8 cellular contexts compared by ENCODE assay signal in the genomic region with DNA sequence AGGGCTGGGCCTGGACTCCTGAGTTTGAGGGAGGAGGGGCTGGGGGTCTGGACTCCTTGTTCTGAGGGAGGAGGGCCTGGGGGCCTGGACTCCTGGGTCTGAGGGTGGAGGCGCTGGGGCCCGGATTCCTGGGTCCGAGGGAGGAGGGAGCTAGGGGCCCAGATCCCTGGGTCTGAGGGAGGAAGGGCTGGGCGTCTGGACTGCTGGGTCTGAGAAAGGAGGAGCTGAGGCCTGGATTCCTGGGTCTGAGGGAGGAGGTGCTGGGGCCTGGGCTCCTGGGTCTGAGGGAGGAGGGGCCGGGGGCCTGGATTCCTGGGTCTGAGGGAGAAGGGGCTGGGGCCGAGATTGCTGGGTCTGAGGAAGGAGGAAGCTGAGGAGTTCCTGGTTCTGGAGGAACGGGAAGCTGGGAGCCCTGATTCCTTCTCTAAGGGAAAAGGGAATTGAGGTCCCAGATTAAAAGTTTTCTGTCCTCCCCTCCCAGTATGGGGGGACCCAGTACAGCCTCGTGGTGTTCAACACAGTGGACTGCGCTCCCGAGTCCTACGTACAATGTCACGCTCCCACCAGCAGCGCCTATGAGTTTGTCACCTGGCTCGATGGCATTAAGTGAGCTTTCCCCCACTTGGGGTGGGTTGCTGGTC. TPM values are rescaled to one million over a fixed set of nuclear protein-coding genes. Genes with fewer than 3 reads are reported as not detected.
DNase-seq lines count a peak whose midpoint lies in the region; ATAC-seq, FAIRE-seq and TF ChIP-seq lines count a peak whose summit lies in the region.

No MANE protein-coding gene starts in this region.

- no peak for DNase-seq in stimulated activated naive CD8-positive, alpha-beta T cell treated with anti-CD3 and anti-CD28 coated beads, Interleukin-15, Interleukin-2, amounts not matched to agents 100 U/mL and 50 U/mL, for 24 hours
- no peak for DNase-seq in GM12878 (ENCODE audit: low read depth, low spot score)
- peak; percentile 42 for DNase-seq in mesenchymal stem cell
- DNase-seq in putamen (ENCODE audit: low spot score), result no peak
- no peak for DNase-seq in HCEC 1CT

- SMC1A ChIA-PET in GM12878 (lab: Charles Lee; ENCODE audit: uncharacterized antibody, unreplicated experiment), result interaction anchor here (1.2 to 1.7 kb wide), 2 partner anchors 31 to 51 kb away, joined by 4 read pairs; a partner anchor contains a TSS

- H3K9ac ChIP-seq in GM12878 (ENCODE audit: control insufficient read depth, insufficient read depth, low read length) (peak overlapping the region; percentile 92), mesenchymal stem cell (ENCODE audit: low read length) (peak overlapping the region; percentile 99)

- peak overlapping the region; percentile 42 for H2BK120ac ChIP-seq in mesenchymal stem cell (ENCODE audit: low read depth, low read length)

- H3K27me3 Mint-ChIP-seq in stimulated activated naive CD8-positive, alpha-beta T cell treated with anti-CD3 and anti-CD28 coated beads, Interleukin-15, Interleukin-2, amounts not matched to agents 100 ng/mL and 50 ng/mL, for 24 hours, result no peaks in the 10 kb centered on the region

- no peak for ATAC-seq in stimulated activated naive CD8-positive, alpha-beta T cell treated with anti-CD3 and anti-CD28 coated beads, Interleukin-15, Interleukin-2, amounts not matched to agents 100 U/mL and 50 U/mL, for 24 hours
- ATAC-seq in GM12878, result no peak
- no peak for ATAC-seq in GM21423 (IDR thresholded peaks at IDR 0.05; ENCODE audit: unreplicated experiment)
- ATAC-seq in HG03439 (IDR thresholded peaks at IDR 0.05; ENCODE audit: unreplicated experiment), result no peak

- peak overlapping the region in 1 of 2 experiments; percentile 11 for H3K14ac ChIP-seq in mesenchymal stem cell (ENCODE audit: low read length in 2 of 2)

- intact Hi-C loops in GM12878 (cut with micrococcal nuclease; ENCODE audit: unreplicated experiment), result no loop called here

- H3K36me3 Mint-ChIP-seq in stimulated activated naive CD8-positive, alpha-beta T cell treated with anti-CD3 and anti-CD28 coated beads, Interleukin-15, Interleukin-2, amounts not matched to agents 100 ng/mL and 50 ng/mL, for 24 hours (ENCODE audit: low read depth), result no peaks in the 10 kb centered on the region

- H3K36me3 ChIP-seq in GM12878 (ENCODE audit: control insufficient read depth in 2 of 2, insufficient read depth in 2 of 2, low read length in 1 of 2) (peaks cover 0 to 14% of the 10 kb centered on the region in 2 experiments; a peak in 2 of 4 replicates), mesenchymal stem cell (ENCODE audit: control insufficient read depth in 1 of 2, insufficient read depth in 2 of 2, low read depth in 1 of 2, low read length in 2 of 2) (peaks cover 20 to 22% of the 10 kb centered on the region in 2 experiments)

- H2AFZ ChIP-seq in GM12878 (ENCODE audit: control insufficient read depth, low read depth, low read length), result peak overlapping the region; percentile 98
- H2AFZ ChIP-seq in mesenchymal stem cell (ENCODE audit: low read depth, low read length), result peak overlapping the region; percentile 21

- H2BK15ac ChIP-seq in mesenchymal stem cell (ENCODE audit: low read depth, poor library complexity, severe bottlenecking), result no peak overlapping the region

- H3K27me3 ChIP-seq in GM12878 (replicated peaks in 1 of 2; ENCODE audit: control insufficient read depth in 2 of 2, insufficient read depth in 2 of 2, low read length in 1 of 2), result no peaks in the 10 kb centered on the region
- no peaks in the 10 kb centered on the region for H3K27me3 ChIP-seq in mesenchymal stem cell (ENCODE audit: control insufficient read depth in 1 of 2, insufficient read depth in 1 of 2, low read length in 2 of 2)

- POLR2A ChIA-PET in GM12878 (lab: Charles Lee), result interaction anchor here (0.7 to 2.7 kb wide), 7 partner anchors 13 to 58 kb away, joined by 3 to 11 read pairs (median 4); a partner anchor contains a TSS

- no peak overlapping the region for H3K23ac ChIP-seq in mesenchymal stem cell (ENCODE audit: low read length in 2 of 2)

- H3K9me3 ChIP-seq in GM12878 (replicated peaks; ENCODE audit: control insufficient read depth, insufficient read depth, low read length), result no peaks in the 10 kb centered on the region
- H3K9me3 ChIP-seq in mesenchymal stem cell (ENCODE audit: control insufficient read depth, low read length), result no peaks in the 10 kb centered on the region

- peaks cover 22% of the 10 kb centered on the region for H3K79me1 ChIP-seq in mesenchymal stem cell (replicated peaks; ENCODE audit: low read length, poor library complexity, severe bottlenecking)

- no peak for TF ChIP-seq POLR2A in GM12878 (IDR thresholded peaks at IDR 0.05; ENCODE audit: low read depth, low read length)

- peak overlapping the region; percentile 96 for H3K4me3 ChIP-seq in GM12878
- H3K4me3 ChIP-seq in mesenchymal stem cell (ENCODE audit: insufficient read depth in 1 of 2, low read depth in 1 of 2, low read length in 2 of 2), result peak overlapping the region; percentile 76 to 99

- H3K18ac ChIP-seq in mesenchymal stem cell (ENCODE audit: low read depth in 1 of 2, low read length in 2 of 2), result peak overlapping the region; percentile 85 to 93

- peaks cover 26% of the 10 kb centered on the region for H3K4me1 Mint-ChIP-seq in stimulated activated naive CD8-positive, alpha-beta T cell treated with anti-CD3 and anti-CD28 coated beads, Interleukin-15, Interleukin-2, amounts not matched to agents 100 ng/mL and 50 ng/mL, for 24 hours (ENCODE audit: low read depth)

- peak overlapping the region; percentile 99 for H3K27ac Mint-ChIP-seq in stimulated activated naive CD8-positive, alpha-beta T cell treated with anti-CD3 and anti-CD28 coated beads, Interleukin-15, Interleukin-2, amounts not matched to agents 100 ng/mL and 50 ng/mL, for 24 hours

- no peak overlapping the region for H4K91ac ChIP-seq in mesenchymal stem cell (ENCODE audit: low read length)

- H3K4ac ChIP-seq in mesenchymal stem cell (ENCODE audit: low read depth in 1 of 2, low read length in 2 of 2), result peak overlapping the region; percentile 46 to 92

- peak overlapping the region; percentile 92 for H3K4me3 Mint-ChIP-seq in stimulated activated naive CD8-positive, alpha-beta T cell treated with anti-CD3 and anti-CD28 coated beads, Interleukin-15, Interleukin-2, amounts not matched to agents 100 ng/mL and 50 ng/mL, for 24 hours

- TSS peak; percentile 69 for BruUV-seq in GM12878 (replicated peaks; lab: Mats Ljungman, UMichigan)

- TF ChIP-seq EP300 in GM12878 (IDR thresholded peaks at IDR 0.05; ENCODE audit: borderline replicate concordance in 1 of 2, control insufficient read depth in 1 of 2, low read depth in 2 of 2, low read length in 2 of 2), result no peak

- no peaks in the 10 kb centered on the region for H4K20me1 ChIP-seq in GM12878 (ENCODE audit: control insufficient read depth, insufficient read depth)

- no peak overlapping the region for H2BK12ac ChIP-seq in mesenchymal stem cell (ENCODE audit: low read length in 2 of 2)

- TF ChIP-seq CTCF in GM12878 (IDR thresholded peaks at IDR 0.05 in 2 of 3, conservative IDR thresholded peaks at IDR 0.05 in 1 of 3; ENCODE audit: control insufficient read depth in 2 of 3, extremely low read depth in 1 of 3, insufficient read depth in 1 of 3, low read depth in 3 of 3, low read length in 3 of 3), result no peak

- TF ChIP-seq RAD21 in GM12878 (IDR thresholded peaks at IDR 0.05; ENCODE audit: insufficient read depth, low read depth, low read length), result no peak

- RAD21 ChIA-PET in GM12878 (lab: Charles Lee; ENCODE audit: unreplicated experiment), result interaction anchor here (1.7 kb wide), 1 partner anchor 50 kb away, joined by 10 read pairs; no protein-coding TSS in a partner anchor

- 47% methylated on average over 11 of the region's 14 CpGs for WGBS in GM12878 (ENCODE audit: insufficient coverage, insufficient replicate concordance, low lambda C conversion rate, missing lambda C conversion rate)
- 48% methylated on average over 14 of the region's 14 CpGs for WGBS in mesenchymal stem cell

- H2BK5ac ChIP-seq in mesenchymal stem cell (ENCODE audit: low read depth, low read length, poor library complexity, severe bottlenecking), result no peak overlapping the region

- CTCF ChIA-PET in GM12878 (lab: Yijun Ruan, JAX), result interaction anchor here (0.7 to 1.8 kb wide), 2 partner anchors 27 to 46 kb away, joined by 3 to 6 read pairs; no protein-coding TSS in a partner anchor

- H3K4me1 ChIP-seq in GM12878 (ENCODE audit: control insufficient read depth, insufficient read depth, low read length) (peaks cover 10% of the 10 kb centered on the region), mesenchymal stem cell (ENCODE audit: control insufficient read depth, insufficient read depth, low read depth, low read length) (peaks cover 11% of the 10 kb centered on the region)

- H3K4me2 ChIP-seq in GM12878 (ENCODE audit: control insufficient read depth, insufficient read depth) (peak overlapping the region; percentile 60), mesenchymal stem cell (ENCODE audit: low read length, poor library complexity, severe bottlenecking) (peak overlapping the region; percentile 91)

- H3K9me3 Mint-ChIP-seq in stimulated activated naive CD8-positive, alpha-beta T cell treated with anti-CD3 and anti-CD28 coated beads, Interleukin-15, Interleukin-2, amounts not matched to agents 100 ng/mL and 50 ng/mL, for 24 hours, result no peaks in the 10 kb centered on the region

- H3K79me2 ChIP-seq in GM12878 (ENCODE audit: control insufficient read depth, insufficient read depth, low read length), result peaks cover 28% of the 10 kb centered on the region

- H3K27ac ChIP-seq in GM12878 (ENCODE audit: control insufficient read depth, insufficient read depth) (peak overlapping the region; percentile 97), mesenchymal stem cell (ENCODE audit: low read length, poor library complexity, severe bottlenecking) (no peak overlapping the region)

- peak overlapping the region; percentile 10 for H2AK5ac ChIP-seq in mesenchymal stem cell (ENCODE audit: low read length, severe bottlenecking)

- in situ Hi-C loops in GM12878 (cut with MboI), result no loop called here

- no peak overlapping the region for H4K8ac ChIP-seq in mesenchymal stem cell (ENCODE audit: low read length)

- FAIRE-seq in GM12878 (lab: Jason Lieb, UNC), result no peak

RNA-seq across cellular contexts. Expression of a gene that starts 0.7 kb away (rescaled TPM):
- 48.8 and 55.5 TPM in 2 replicates for total RNA-seq in GM12878 (2013; cell fraction: nucleolus; rRNA removed)
- total RNA-seq in GM12878 (2014; rRNA removed) (12.8 and 15.6 TPM in 2 replicates), GM12878 (2014; rRNA removed; fragmentation: Illumina TruSeq; extraction: Trizol) (8.0 and 8.2 TPM in 2 replicates), GM12878 (2021) (49.5 and 53.9 TPM in 2 replicates)
- 23.8 TPM for polyA plus RNA-seq in GM12878 (2011; ENCODE audit: low read depth)
- polyA plus RNA-seq in GM12878 (2011; rRNA removed) (12.6 and 15.5 TPM in 2 replicates), GM12878 (2014; fragmentation: Illumina TruSeq; extraction: Trizol) (14.3 and 32.4 TPM in 2 replicates), GM12878 (2014; fragmentation: Nextera tagmentation; extraction: Ambion mirVana) (1 to 10 TPM; 3.5 to 5.2 TPM), GM12878 (2014; rRNA removed) (24.5 and 34.4 TPM in 2 replicates), GM12878 (2016; fragmentation: Nextera tagmentation; extraction: Ambion mirVana) (10 to 100 TPM; 18.7 to 20.7 TPM)
- polyA plus RNA-seq in GM12878 (2011; cell fraction: cytosol; rRNA removed), result 14.4 and 17.5 TPM in 2 replicates
- 104 and 107 TPM in 2 replicates for polyA plus RNA-seq in GM12878 (2011; cell fraction: nucleus; rRNA removed)
- polyA plus RNA-seq in GM12878 (2012), result 37.8 and 50.2 TPM in 2 replicates
- polyA minus RNA-seq in GM12878 (2011; rRNA and poly(A)+ RNA removed), result 27.4 and 44.8 TPM in 2 replicates
- polyA minus RNA-seq in GM12878 (2011; cell fraction: cytosol; rRNA and poly(A)+ RNA removed), result 18.2 and 19.9 TPM in 2 replicates
- polyA minus RNA-seq in GM12878 (2011; cell fraction: nucleus; rRNA and poly(A)+ RNA removed), result 28.3 and 50.0 TPM in 2 replicates
- polyA plus RNA-seq in mesenchymal stem cell (2013, experiment 1 of 2), result 33.3 TPM
- polyA plus RNA-seq in mesenchymal stem cell (2013, experiment 2 of 2), result 33.3 TPM

RNA-seq across cellular contexts. Expression of a gene that starts 5.7 kb away (rescaled TPM):
- 8.9 and 9.1 TPM in 2 replicates for total RNA-seq in GM12878 (2013; cell fraction: nucleolus; rRNA removed)
- 10.8 and 11.2 TPM in 2 replicates for total RNA-seq in GM12878 (2014; rRNA removed)
- total RNA-seq in GM12878 (2014; rRNA removed; fragmentation: Illumina TruSeq; extraction: Trizol), result 5.0 and 6.0 TPM in 2 replicates
- total RNA-seq in GM12878 (2021), result 10.4 and 11.5 TPM in 2 replicates
- 7.5 TPM for polyA plus RNA-seq in GM12878 (2011; ENCODE audit: low read depth)
- 8.3 and 8.5 TPM in 2 replicates for polyA plus RNA-seq in GM12878 (2011; rRNA removed)
- polyA plus RNA-seq in GM12878 (2011; cell fraction: cytosol; rRNA removed), result 8.5 and 12.6 TPM in 2 replicates
- 21.0 and 21.7 TPM in 2 replicates for polyA plus RNA-seq in GM12878 (2011; cell fraction: nucleus; rRNA removed)
- 9.1 and 10.3 TPM in 2 replicates for polyA plus RNA-seq in GM12878 (2012)
- polyA plus RNA-seq in GM12878 (2014; fragmentation: Illumina TruSeq; extraction: Trizol), result 4.8 and 5.1 TPM in 2 replicates
- polyA plus RNA-seq in GM12878 (2014; fragmentation: Nextera tagmentation; extraction: Ambion mirVana), result under 1 TPM; 0.18 to 0.38 TPM
- 9.0 and 11.0 TPM in 2 replicates for polyA plus RNA-seq in GM12878 (2014; rRNA removed)
- polyA plus RNA-seq in GM12878 (2016; fragmentation: Nextera tagmentation; extraction: Ambion mirVana), result 10 to 100 TPM in 1 of 2 experiments, 1 to 10 TPM in 1; 9.3 to 10.4 TPM
- polyA minus RNA-seq in GM12878 (2011; rRNA and poly(A)+ RNA removed), result 5.0 and 7.3 TPM in 2 replicates
- polyA minus RNA-seq in GM12878 (2011; cell fraction: cytosol; rRNA and poly(A)+ RNA removed), result 4.6 and 7.5 TPM in 2 replicates
- 3.4 and 4.5 TPM in 2 replicates for polyA minus RNA-seq in GM12878 (2011; cell fraction: nucleus; rRNA and poly(A)+ RNA removed)
- polyA plus RNA-seq in mesenchymal stem cell (2013, experiment 1 of 2), result 5.5 TPM
- polyA plus RNA-seq in mesenchymal stem cell (2013, experiment 2 of 2), result 5.0 TPM

RNA-seq across cellular contexts. Expression of a gene that starts 32.1 kb away (rescaled TPM):
- total RNA-seq in GM12878 (2013; cell fraction: nucleolus; rRNA removed), result 58.2 and 66.1 TPM in 2 replicates
- 28.7 and 36.6 TPM in 2 replicates for total RNA-seq in GM12878 (2014; rRNA removed)
- total RNA-seq in GM12878 (2014; rRNA removed; fragmentation: Illumina TruSeq; extraction: Trizol), result 17.8 and 18.1 TPM in 2 replicates
- total RNA-seq in GM12878 (2021), result 76.7 and 83.5 TPM in 2 replicates
- 30.2 TPM for polyA plus RNA-seq in GM12878 (2011; ENCODE audit: low read depth)
- 13.2 and 23.4 TPM in 2 replicates for polyA plus RNA-seq in GM12878 (2011; rRNA removed)
- 27.6 and 37.3 TPM in 2 replicates for polyA plus RNA-seq in GM12878 (2011; cell fraction: cytosol; rRNA removed)
- 211 and 220 TPM in 2 replicates for polyA plus RNA-seq in GM12878 (2011; cell fraction: nucleus; rRNA removed)
- polyA plus RNA-seq in GM12878 (2012), result 65.8 and 71.6 TPM in 2 replicates
- 3.6 and 21.2 TPM in 2 replicates for polyA plus RNA-seq in GM12878 (2014; fragmentation: Illumina TruSeq; extraction: Trizol)
- polyA plus RNA-seq in GM12878 (2014; fragmentation: Nextera tagmentation; extraction: Ambion mirVana), result 10 to 100 TPM in 1 of 2 experiments, 1 to 10 TPM in 1; 3.2 to 10.6 TPM
- polyA plus RNA-seq in GM12878 (2014; rRNA removed), result 38.1 and 41.5 TPM in 2 replicates
- polyA plus RNA-seq in GM12878 (2016; fragmentation: Nextera tagmentation; extraction: Ambion mirVana), result 10 to 100 TPM; 14.8 to 45.0 TPM
- 23.6 and 59.2 TPM in 2 replicates for polyA minus RNA-seq in GM12878 (2011; rRNA and poly(A)+ RNA removed)
- polyA minus RNA-seq in GM12878 (2011; cell fraction: cytosol; rRNA and poly(A)+ RNA removed), result 23.4 and 35.5 TPM in 2 replicates
- polyA minus RNA-seq in GM12878 (2011; cell fraction: nucleus; rRNA and poly(A)+ RNA removed), result 46.5 and 68.3 TPM in 2 replicates
- 141 TPM for polyA plus RNA-seq in mesenchymal stem cell (2013, experiment 1 of 2)
- 146 TPM for polyA plus RNA-seq in mesenchymal stem cell (2013, experiment 2 of 2)

RNA-seq across cellular contexts. Expression of a gene that starts 48.6 kb away (rescaled TPM):
- total RNA-seq in GM12878 (2013; cell fraction: nucleolus; rRNA removed), result 72.0 and 74.7 TPM in 2 replicates
- 42.3 and 55.5 TPM in 2 replicates for total RNA-seq in GM12878 (2014; rRNA removed)
- 19.3 and 20.2 TPM in 2 replicates for total RNA-seq in GM12878 (2014; rRNA removed; fragmentation: Illumina TruSeq; extraction: Trizol)
- total RNA-seq in GM12878 (2021), result 61.4 and 82.3 TPM in 2 replicates
- 13.5 TPM for polyA plus RNA-seq in GM12878 (2011; ENCODE audit: low read depth)
- polyA plus RNA-seq in GM12878 (2011; rRNA removed), result 9.2 and 14.6 TPM in 2 replicates
- 12.5 and 23.5 TPM in 2 replicates for polyA plus RNA-seq in GM12878 (2011; cell fraction: cytosol; rRNA removed)
- 123 and 193 TPM in 2 replicates for polyA plus RNA-seq in GM12878 (2011; cell fraction: nucleus; rRNA removed)
- 31.3 and 48.0 TPM in 2 replicates for polyA plus RNA-seq in GM12878 (2012)
- 15.1 and 20.3 TPM in 2 replicates for polyA plus RNA-seq in GM12878 (2014; fragmentation: Illumina TruSeq; extraction: Trizol)
- 1 to 10 TPM; 2.9 to 4.0 TPM for polyA plus RNA-seq in GM12878 (2014; fragmentation: Nextera tagmentation; extraction: Ambion mirVana)
- 73.5 and 77.2 TPM in 2 replicates for polyA plus RNA-seq in GM12878 (2014; rRNA removed)
- polyA plus RNA-seq in GM12878 (2016; fragmentation: Nextera tagmentation; extraction: Ambion mirVana), result 10 to 100 TPM; 46.2 to 47.4 TPM
- polyA minus RNA-seq in GM12878 (2011; rRNA and poly(A)+ RNA removed), result 9.7 and 14.6 TPM in 2 replicates
- polyA minus RNA-seq in GM12878 (2011; cell fraction: cytosol; rRNA and poly(A)+ RNA removed), result 9.6 and 16.8 TPM in 2 replicates
- polyA minus RNA-seq in GM12878 (2011; cell fraction: nucleus; rRNA and poly(A)+ RNA removed), result 27.8 and 56.3 TPM in 2 replicates
- polyA plus RNA-seq in mesenchymal stem cell (2013, experiment 1 of 2), result 46.8 TPM
- polyA plus RNA-seq in mesenchymal stem cell (2013, experiment 2 of 2), result 44.2 TPM

RNA-seq across cellular contexts. Expression of a gene that starts 52.0 kb away (rescaled TPM):
- total RNA-seq in GM12878 (2013; cell fraction: nucleolus; rRNA removed), result 37.9 and 42.8 TPM in 2 replicates
- total RNA-seq in GM12878 (2014; rRNA removed) (45.1 and 51.0 TPM in 2 replicates), GM12878 (2014; rRNA removed; fragmentation: Illumina TruSeq; extraction: Trizol) (12.4 and 14.7 TPM in 2 replicates), GM12878 (2021) (71.8 and 78.8 TPM in 2 replicates)
- 15.6 TPM for polyA plus RNA-seq in GM12878 (2011; ENCODE audit: low read depth)
- polyA plus RNA-seq in GM12878 (2011; rRNA removed) (7.7 and 23.7 TPM in 2 replicates), GM12878 (2014; fragmentation: Illumina TruSeq; extraction: Trizol) (10.1 and 16.8 TPM in 2 replicates), GM12878 (2014; fragmentation: Nextera tagmentation; extraction: Ambion mirVana) (under 1 TPM; 0.68 to 0.84 TPM), GM12878 (2014; rRNA removed) (46.3 and 66.2 TPM in 2 replicates), GM12878 (2016; fragmentation: Nextera tagmentation; extraction: Ambion mirVana) (10 to 100 TPM; 44.0 TPM)
- polyA plus RNA-seq in GM12878 (2011; cell fraction: cytosol; rRNA removed), result 34.3 and 37.4 TPM in 2 replicates
- 62.3 and 88.8 TPM in 2 replicates for polyA plus RNA-seq in GM12878 (2011; cell fraction: nucleus; rRNA removed)
- polyA plus RNA-seq in GM12878 (2012), result 46.3 and 52.4 TPM in 2 replicates
- 67.0 TPM in 2 replicates for polyA minus RNA-seq in GM12878 (2011; rRNA and poly(A)+ RNA removed)
- polyA minus RNA-seq in GM12878 (2011; cell fraction: cytosol; rRNA and poly(A)+ RNA removed), result 36.8 and 43.7 TPM in 2 replicates
- polyA minus RNA-seq in GM12878 (2011; cell fraction: nucleus; rRNA and poly(A)+ RNA removed), result 20.9 and 34.3 TPM in 2 replicates
- polyA plus RNA-seq in mesenchymal stem cell (2013, experiment 1 of 2), result 89.2 TPM
- 87.9 TPM for polyA plus RNA-seq in mesenchymal stem cell (2013, experiment 2 of 2)
